In the genomic region with DNA sequence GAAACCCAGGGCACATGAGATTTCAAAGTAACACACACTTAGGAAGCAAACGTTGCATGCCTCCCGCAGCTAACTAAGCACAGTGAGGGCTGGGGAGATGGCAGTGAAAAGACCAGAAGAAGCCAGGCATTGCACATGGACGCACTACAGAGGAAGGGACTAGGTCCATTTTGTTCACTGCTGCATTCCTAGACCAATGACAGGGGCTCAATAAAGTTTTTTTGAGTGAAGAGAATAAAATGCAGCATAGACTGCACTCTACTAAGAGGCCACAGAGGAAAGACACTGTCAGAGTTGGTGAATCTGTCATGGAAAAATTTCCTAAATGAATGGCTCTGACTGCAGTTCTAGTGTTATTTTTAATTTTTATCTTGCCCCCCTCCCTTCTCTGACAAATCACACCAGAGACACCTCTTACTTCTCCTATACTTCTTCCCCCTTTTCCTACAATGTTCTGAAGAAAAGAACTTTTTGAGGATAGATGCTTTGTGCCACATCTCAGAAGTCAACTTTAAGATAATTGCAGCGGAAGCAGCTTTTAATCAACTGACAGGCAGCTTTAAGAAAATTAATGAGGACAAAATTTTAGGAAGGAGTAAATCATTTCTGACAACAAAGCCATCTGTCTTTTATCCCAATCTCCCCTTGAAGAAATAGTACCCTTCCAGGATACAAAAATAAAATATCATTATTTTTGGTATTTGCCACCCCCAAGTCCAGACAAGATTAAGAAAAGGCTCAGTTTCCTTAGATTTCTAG, we compare ENCODE assay signal across 1 cellular context.
TF ChIP-seq lines count a peak whose summit lies in the region.

No MANE protein-coding gene starts in this region.

TF ChIP-seq in SK-N-SH treated with all-trans-retinoic acid at 6 μM for 48 hours, 23 proteins besides CTCF, POLR2A, EP300 and RAD21 (continued from another document):
- TF ChIP-seq PATZ1 (CRISPR knock-in tag; IDR thresholded peaks at IDR 0.05; ENCODE audit: borderline replicate concordance) (no peak), ISL1 (CRISPR knock-in tag; IDR thresholded peaks at IDR 0.05) (no peak)
